ENCODE assay signal across 1 cellular context in the genomic region with DNA sequence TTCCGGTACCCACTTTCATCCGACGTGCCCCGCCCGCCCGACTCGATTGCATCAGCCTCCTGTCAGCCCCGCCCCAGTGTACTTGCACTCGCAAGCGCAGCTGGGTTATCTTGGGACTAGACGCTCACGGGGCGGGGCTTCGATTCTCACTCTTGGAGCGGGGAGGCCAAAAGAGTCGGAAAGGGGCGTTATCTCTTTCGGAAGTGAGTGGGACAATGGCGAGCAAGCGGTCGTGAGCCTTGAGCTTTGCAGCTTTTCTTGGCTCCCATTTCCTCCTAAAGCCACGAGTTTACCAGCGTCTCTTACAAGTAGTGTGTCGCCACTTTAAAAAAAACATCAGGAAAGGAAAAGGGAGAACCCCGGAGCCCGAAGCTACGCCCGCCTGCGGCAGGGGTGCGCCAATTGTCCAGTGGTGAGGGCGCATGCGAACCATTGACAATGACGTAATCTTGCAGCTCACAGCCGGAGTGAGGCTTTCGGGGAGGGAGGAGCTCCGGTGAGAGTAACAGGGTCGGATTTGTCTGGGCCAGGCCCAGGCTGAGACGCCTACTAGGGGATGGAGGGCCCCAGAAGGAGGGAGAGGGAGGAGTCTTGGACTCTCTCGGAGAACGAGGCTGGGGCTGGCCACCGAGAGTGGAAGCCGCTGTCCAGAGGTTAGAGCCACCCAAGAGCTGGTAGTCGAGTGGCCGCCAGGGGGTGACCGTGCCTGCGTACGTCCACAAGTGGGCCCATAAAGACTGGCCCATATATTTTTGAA.
TF ChIP-seq lines count a peak whose summit lies in the region.

No MANE protein-coding gene starts in this region.

TF ChIP-seq in HepG2, 621 proteins besides CTCF, POLR2A, EP300 and RAD21 (continued from another document and continues in another):
- no peak for TF ChIP-seq ARNTL (CRISPR knock-in tag; IDR thresholded peaks at IDR 0.05)
- TF ChIP-seq FOXK1 (CRISPR knock-in tag; IDR thresholded peaks at IDR 0.05; ENCODE audit: borderline replicate concordance, low read depth) = no peak
- TF ChIP-seq KAT8 (CRISPR knock-in tag; IDR thresholded peaks at IDR 0.05) = 0 out of 2 replicates have a peak, but pooled peaks have one; percentile 11
- TF ChIP-seq, protein P1, sequence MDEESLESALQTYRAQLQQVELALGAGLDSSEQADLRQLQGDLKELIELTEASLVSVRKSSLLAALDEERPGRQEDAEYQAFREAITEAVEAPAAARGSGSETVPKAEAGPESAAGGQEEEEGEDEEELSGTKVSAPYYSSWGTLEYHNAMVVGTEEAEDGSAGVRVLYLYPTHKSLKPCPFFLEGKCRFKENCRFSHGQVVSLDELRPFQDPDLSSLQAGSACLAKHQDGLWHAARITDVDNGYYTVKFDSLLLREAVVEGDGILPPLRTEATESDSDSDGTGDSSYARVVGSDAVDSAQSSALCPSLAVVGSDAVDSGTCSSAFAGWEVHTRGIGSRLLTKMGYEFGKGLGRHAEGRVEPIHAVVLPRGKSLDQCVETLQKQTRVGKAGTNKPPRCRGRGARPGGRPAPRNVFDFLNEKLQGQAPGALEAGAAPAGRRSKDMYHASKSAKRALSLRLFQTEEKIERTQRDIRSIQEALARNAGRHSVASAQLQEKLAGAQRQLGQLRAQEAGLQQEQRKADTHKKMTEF (CRISPR knock-in tag; IDR thresholded peaks at IDR 0.05) = 0 out of 2 replicates have a peak, but pooled peaks have one; percentile 9
- peak; percentile 60 for TF ChIP-seq PHF8 (CRISPR knock-in tag; IDR thresholded peaks at IDR 0.05)
- TF ChIP-seq, protein P2, sequence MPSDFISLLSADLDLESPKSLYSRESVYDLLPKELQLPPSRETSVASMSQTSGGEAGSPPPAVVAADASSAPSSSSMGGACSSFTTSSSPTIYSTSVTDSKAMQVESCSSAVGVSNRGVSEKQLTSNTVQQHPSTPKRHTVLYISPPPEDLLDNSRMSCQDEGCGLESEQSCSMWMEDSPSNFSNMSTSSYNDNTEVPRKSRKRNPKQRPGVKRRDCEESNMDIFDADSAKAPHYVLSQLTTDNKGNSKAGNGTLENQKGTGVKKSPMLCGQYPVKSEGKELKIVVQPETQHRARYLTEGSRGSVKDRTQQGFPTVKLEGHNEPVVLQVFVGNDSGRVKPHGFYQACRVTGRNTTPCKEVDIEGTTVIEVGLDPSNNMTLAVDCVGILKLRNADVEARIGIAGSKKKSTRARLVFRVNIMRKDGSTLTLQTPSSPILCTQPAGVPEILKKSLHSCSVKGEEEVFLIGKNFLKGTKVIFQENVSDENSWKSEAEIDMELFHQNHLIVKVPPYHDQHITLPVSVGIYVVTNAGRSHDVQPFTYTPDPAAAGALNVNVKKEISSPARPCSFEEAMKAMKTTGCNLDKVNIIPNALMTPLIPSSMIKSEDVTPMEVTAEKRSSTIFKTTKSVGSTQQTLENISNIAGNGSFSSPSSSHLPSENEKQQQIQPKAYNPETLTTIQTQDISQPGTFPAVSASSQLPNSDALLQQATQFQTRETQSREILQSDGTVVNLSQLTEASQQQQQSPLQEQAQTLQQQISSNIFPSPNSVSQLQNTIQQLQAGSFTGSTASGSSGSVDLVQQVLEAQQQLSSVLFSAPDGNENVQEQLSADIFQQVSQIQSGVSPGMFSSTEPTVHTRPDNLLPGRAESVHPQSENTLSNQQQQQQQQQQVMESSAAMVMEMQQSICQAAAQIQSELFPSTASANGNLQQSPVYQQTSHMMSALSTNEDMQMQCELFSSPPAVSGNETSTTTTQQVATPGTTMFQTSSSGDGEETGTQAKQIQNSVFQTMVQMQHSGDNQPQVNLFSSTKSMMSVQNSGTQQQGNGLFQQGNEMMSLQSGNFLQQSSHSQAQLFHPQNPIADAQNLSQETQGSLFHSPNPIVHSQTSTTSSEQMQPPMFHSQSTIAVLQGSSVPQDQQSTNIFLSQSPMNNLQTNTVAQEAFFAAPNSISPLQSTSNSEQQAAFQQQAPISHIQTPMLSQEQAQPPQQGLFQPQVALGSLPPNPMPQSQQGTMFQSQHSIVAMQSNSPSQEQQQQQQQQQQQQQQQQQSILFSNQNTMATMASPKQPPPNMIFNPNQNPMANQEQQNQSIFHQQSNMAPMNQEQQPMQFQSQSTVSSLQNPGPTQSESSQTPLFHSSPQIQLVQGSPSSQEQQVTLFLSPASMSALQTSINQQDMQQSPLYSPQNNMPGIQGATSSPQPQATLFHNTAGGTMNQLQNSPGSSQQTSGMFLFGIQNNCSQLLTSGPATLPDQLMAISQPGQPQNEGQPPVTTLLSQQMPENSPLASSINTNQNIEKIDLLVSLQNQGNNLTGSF (CRISPR knock-in tag; IDR thresholded peaks at IDR 0.05) = no peak
- TF ChIP-seq ZMYM3 (CRISPR knock-in tag; IDR thresholded peaks at IDR 0.05) = no peak; the same call in 1 of the 2 replicates
- TF ChIP-seq ATF7 (IDR thresholded peaks at IDR 0.05) = peak; percentile 98
- peak; percentile 94 for TF ChIP-seq ATF7 (CRISPR knock-in tag; IDR thresholded peaks at IDR 0.05)
- 0 out of 2 replicates have a peak, but pooled peaks have one; percentile 57 for TF ChIP-seq MEIS1 (CRISPR knock-in tag; IDR thresholded peaks at IDR 0.05; ENCODE audit: borderline replicate concordance)
- TF ChIP-seq MAZ (IDR thresholded peaks at IDR 0.05; ENCODE audit: borderline replicate concordance, low read depth, low read length) = 0 out of 2 replicates have a peak, but pooled peaks have one; percentile 51
- TF ChIP-seq MAZ (CRISPR knock-in tag; IDR thresholded peaks at IDR 0.05; ENCODE audit: low read depth) = peak; percentile 29; the same call in 1 of the 2 replicates
- TF ChIP-seq NFYB (CRISPR knock-in tag; IDR thresholded peaks at IDR 0.05) = peak; percentile 27; the same call in 1 of the 2 replicates
- no peak for TF ChIP-seq NR2F6 (IDR thresholded peaks at IDR 0.05)
- TF ChIP-seq NR2F6 (CRISPR knock-in tag; IDR thresholded peaks at IDR 0.05) = peak; percentile 18; the same call in 1 of the 2 replicates
- peak; percentile 87 for TF ChIP-seq HNRNPLL (IDR thresholded peaks at IDR 0.05; ENCODE audit: low read depth, low read length, poor library complexity, severe bottlenecking)
- TF ChIP-seq, protein P3, sequence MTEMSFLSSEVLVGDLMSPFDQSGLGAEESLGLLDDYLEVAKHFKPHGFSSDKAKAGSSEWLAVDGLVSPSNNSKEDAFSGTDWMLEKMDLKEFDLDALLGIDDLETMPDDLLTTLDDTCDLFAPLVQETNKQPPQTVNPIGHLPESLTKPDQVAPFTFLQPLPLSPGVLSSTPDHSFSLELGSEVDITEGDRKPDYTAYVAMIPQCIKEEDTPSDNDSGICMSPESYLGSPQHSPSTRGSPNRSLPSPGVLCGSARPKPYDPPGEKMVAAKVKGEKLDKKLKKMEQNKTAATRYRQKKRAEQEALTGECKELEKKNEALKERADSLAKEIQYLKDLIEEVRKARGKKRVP (CRISPR knock-in tag; IDR thresholded peaks at IDR 0.05) = peak; percentile 87 to 99
- TF ChIP-seq SIX1 (CRISPR knock-in tag; IDR thresholded peaks at IDR 0.05; ENCODE audit: borderline replicate concordance) = 0 out of 2 replicates have a peak, but pooled peaks have one; percentile 21
- TF ChIP-seq KDM3A (CRISPR knock-in tag; IDR thresholded peaks at IDR 0.05; ENCODE audit: low read depth) = no peak
- TF ChIP-seq GPN1 (CRISPR knock-in tag; IDR thresholded peaks at IDR 0.05; ENCODE audit: borderline replicate concordance) = no peak
- peak; percentile 91 for TF ChIP-seq ZNF263 (CRISPR knock-in tag; IDR thresholded peaks at IDR 0.05)
- TF ChIP-seq TBX2 (CRISPR knock-in tag; IDR thresholded peaks at IDR 0.05; ENCODE audit: borderline replicate concordance) = peak; percentile 48; the same call in 1 of the 2 replicates
- TF ChIP-seq KLF16 (CRISPR knock-in tag; IDR thresholded peaks at IDR 0.05) = peak in 1 of 2 experiments; percentile 40; a peak in 1 of 4 replicates
- TF ChIP-seq FOXA3 (CRISPR knock-in tag; IDR thresholded peaks at IDR 0.05) = 0 out of 2 replicates have a peak, but pooled peaks have one; percentile 4
- no peak for TF ChIP-seq SOX13 (IDR thresholded peaks at IDR 0.05)
- peak in 1 of 2 experiments; percentile 29; a peak in 1 of 4 replicates for TF ChIP-seq SOX13 (CRISPR knock-in tag; conservative IDR thresholded peaks at IDR 0.05 in 1 of 2, IDR thresholded peaks at IDR 0.05 in 1 of 2)
- TF ChIP-seq CEBPG (CRISPR knock-in tag; IDR thresholded peaks at IDR 0.05) = peak; percentile 98
- peak; percentile 80 for TF ChIP-seq ZNF121 (CRISPR knock-in tag; IDR thresholded peaks at IDR 0.05)
- TF ChIP-seq, protein P4, sequence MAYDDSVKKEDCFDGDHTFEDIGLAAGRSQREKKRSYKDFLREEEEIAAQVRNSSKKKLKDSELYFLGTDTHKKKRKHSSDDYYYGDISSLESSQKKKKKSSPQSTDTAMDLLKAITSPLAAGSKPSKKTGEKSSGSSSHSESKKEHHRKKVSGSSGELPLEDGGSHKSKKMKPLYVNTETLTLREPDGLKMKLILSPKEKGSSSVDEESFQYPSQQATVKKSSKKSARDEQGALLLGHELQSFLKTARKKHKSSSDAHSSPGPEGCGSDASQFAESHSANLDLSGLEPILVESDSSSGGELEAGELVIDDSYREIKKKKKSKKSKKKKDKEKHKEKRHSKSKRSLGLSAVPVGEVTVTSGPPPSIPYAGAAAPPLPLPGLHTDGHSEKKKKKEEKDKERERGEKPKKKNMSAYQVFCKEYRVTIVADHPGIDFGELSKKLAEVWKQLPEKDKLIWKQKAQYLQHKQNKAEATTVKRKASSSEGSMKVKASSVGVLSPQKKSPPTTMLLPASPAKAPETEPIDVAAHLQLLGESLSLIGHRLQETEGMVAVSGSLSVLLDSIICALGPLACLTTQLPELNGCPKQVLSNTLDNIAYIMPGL (CRISPR knock-in tag; IDR thresholded peaks at IDR 0.05; ENCODE audit: borderline replicate concordance in 1 of 2, low read depth in 1 of 2) = peak; percentile 39 to 47; a peak in 3 of 4 replicates
- TF ChIP-seq, protein P5, sequence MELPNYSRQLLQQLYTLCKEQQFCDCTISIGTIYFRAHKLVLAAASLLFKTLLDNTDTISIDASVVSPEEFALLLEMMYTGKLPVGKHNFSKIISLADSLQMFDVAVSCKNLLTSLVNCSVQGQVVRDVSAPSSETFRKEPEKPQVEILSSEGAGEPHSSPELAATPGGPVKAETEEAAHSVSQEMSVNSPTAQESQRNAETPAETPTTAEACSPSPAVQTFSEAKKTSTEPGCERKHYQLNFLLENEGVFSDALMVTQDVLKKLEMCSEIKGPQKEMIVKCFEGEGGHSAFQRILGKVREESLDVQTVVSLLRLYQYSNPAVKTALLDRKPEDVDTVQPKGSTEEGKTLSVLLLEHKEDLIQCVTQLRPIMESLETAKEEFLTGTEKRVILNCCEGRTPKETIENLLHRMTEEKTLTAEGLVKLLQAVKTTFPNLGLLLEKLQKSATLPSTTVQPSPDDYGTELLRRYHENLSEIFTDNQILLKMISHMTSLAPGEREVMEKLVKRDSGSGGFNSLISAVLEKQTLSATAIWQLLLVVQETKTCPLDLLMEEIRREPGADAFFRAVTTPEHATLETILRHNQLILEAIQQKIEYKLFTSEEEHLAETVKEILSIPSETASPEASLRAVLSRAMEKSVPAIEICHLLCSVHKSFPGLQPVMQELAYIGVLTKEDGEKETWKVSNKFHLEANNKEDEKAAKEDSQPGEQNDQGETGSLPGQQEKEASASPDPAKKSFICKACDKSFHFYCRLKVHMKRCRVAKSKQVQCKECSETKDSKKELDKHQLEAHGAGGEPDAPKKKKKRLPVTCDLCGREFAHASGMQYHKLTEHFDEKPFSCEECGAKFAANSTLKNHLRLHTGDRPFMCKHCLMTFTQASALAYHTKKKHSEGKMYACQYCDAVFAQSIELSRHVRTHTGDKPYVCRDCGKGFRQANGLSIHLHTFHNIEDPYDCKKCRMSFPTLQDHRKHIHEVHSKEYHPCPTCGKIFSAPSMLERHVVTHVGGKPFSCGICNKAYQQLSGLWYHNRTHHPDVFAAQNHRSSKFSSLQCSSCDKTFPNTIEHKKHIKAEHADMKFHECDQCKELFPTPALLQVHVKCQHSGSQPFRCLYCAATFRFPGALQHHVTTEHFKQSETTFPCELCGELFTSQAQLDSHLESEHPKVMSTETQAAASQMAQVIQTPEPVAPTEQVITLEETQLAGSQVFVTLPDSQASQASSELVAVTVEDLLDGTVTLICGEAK (IDR thresholded peaks at IDR 0.05) = no peak
- TF ChIP-seq, protein P5 (CRISPR knock-in tag; IDR thresholded peaks at IDR 0.05) = peak; percentile 27; the same call in 1 of the 2 replicates
